15 cellular contexts compared by ENCODE assay signal in genomic region chr12:131085125-131085815, GRCh38.
DNase-seq lines count a peak whose midpoint lies in the region; ATAC-seq and TF ChIP-seq lines count a peak whose summit lies in the region.
"Had no signal": no experiment of that assay in that cellular context is flagged by ENCODE, and none has a peak within 500 bp of the region (broad histone marks: within the 10 kb centered on the region; RNA-seq: fewer than 3 reads in every experiment).

No MANE protein-coding gene starts in this region.

- no peak overlapping the region for H3K4me3 Mint-ChIP-seq in activated CD8-positive, alpha-beta memory T cell treated with anti-CD3 and anti-CD28 coated beads, Interleukin-2, amount 10 ng/mL, durations not matched to agents 7 days and 5 days
- H3K4me3 Mint-ChIP-seq in progenitor cell of endocrine pancreas (ENCODE audit: low read depth), result no peak overlapping the region
- no peak overlapping the region for H3K4me3 Mint-ChIP-seq in activated CD4-positive, alpha-beta T cell treated with anti-CD3 and anti-CD28 coated beads for 36 hours
- H3K4me3 Mint-ChIP-seq: activated T-cell treated with anti-CD3 and anti-CD28 coated beads, Interleukin-2, amount 50 U/mL, for 72 hours; CD4-positive, alpha-beta T cell; immature natural killer cell; naive thymus-derived CD8-positive, alpha-beta T cell had no signal

- peaks cover 4% of the 10 kb centered on the region for H3K27me3 Mint-ChIP-seq in activated CD8-positive, alpha-beta memory T cell treated with anti-CD3 and anti-CD28 coated beads, Interleukin-2, amount 10 ng/mL, durations not matched to agents 7 days and 5 days
- peaks cover 5% of the 10 kb centered on the region for H3K27me3 Mint-ChIP-seq in progenitor cell of endocrine pancreas
- H3K27me3 Mint-ChIP-seq in activated CD4-positive, alpha-beta T cell treated with anti-CD3 and anti-CD28 coated beads for 36 hours, result peaks cover 8% of the 10 kb centered on the region

- peaks cover 86% of the 10 kb centered on the region for H3K36me3 ChIP-seq in right atrium auricular region
- H3K36me3 ChIP-seq: thyroid gland had no signal

- H3K36me3 Mint-ChIP-seq in activated CD8-positive, alpha-beta memory T cell treated with anti-CD3 and anti-CD28 coated beads, Interleukin-2, amount 10 ng/mL, durations not matched to agents 7 days and 5 days, result no peaks in the 10 kb centered on the region
- no peaks in the 10 kb centered on the region for H3K36me3 Mint-ChIP-seq in progenitor cell of endocrine pancreas (ENCODE audit: insufficient read depth)
- no peaks in the 10 kb centered on the region for H3K36me3 Mint-ChIP-seq in activated CD4-positive, alpha-beta T cell treated with anti-CD3 and anti-CD28 coated beads for 36 hours (ENCODE audit: low read depth)
- H3K36me3 Mint-ChIP-seq: immature natural killer cell; naive thymus-derived CD8-positive, alpha-beta T cell had no signal

- no peaks in the 10 kb centered on the region for H3K4me1 Mint-ChIP-seq in activated CD8-positive, alpha-beta memory T cell treated with anti-CD3 and anti-CD28 coated beads, Interleukin-2, amount 10 ng/mL, durations not matched to agents 7 days and 5 days
- no peaks in the 10 kb centered on the region for H3K4me1 Mint-ChIP-seq in progenitor cell of endocrine pancreas (ENCODE audit: low read depth)
- H3K4me1 Mint-ChIP-seq in activated CD4-positive, alpha-beta T cell treated with anti-CD3 and anti-CD28 coated beads for 36 hours, result no peaks in the 10 kb centered on the region
- H3K4me1 Mint-ChIP-seq: immature natural killer cell; naive thymus-derived CD8-positive, alpha-beta T cell had no signal

- no peaks in the 10 kb centered on the region for H3K27me3 ChIP-seq in right atrium auricular region
- H3K27me3 ChIP-seq: thyroid gland had no signal

- H3K27ac Mint-ChIP-seq in activated CD8-positive, alpha-beta memory T cell treated with anti-CD3 and anti-CD28 coated beads, Interleukin-2, amount 10 ng/mL, durations not matched to agents 7 days and 5 days, result no peak overlapping the region
- no peak overlapping the region for H3K27ac Mint-ChIP-seq in progenitor cell of endocrine pancreas
- no peak overlapping the region for H3K27ac Mint-ChIP-seq in activated CD4-positive, alpha-beta T cell treated with anti-CD3 and anti-CD28 coated beads for 36 hours
- H3K27ac Mint-ChIP-seq: CD4-positive, alpha-beta T cell; immature natural killer cell had no signal

- POLR2A ChIA-PET in activated CD4-positive, alpha-beta T cell treated with anti-CD3 and anti-CD28 coated beads for 36 hours (lab: Charles Lee), result no interaction called here

- DNase-seq in D341Med (ENCODE audit: low spot score) (peak; percentile 14), right atrium auricular region (ENCODE audit: low spot score) (peak; percentile 43), progenitor cell of endocrine pancreas (ENCODE audit: low spot score, unreplicated experiment) (peak; percentile 2), RPMI8226 (no peak), cerebellar cortex (ENCODE audit: low spot score) (no peak)
- peak; percentile 25 for DNase-seq in activated CD8-positive, alpha-beta memory T cell treated with anti-CD3 and anti-CD28 coated beads, Interleukin-2, amount 10 ng/mL, durations not matched to agents 7 days and 5 days
- no peak for DNase-seq in activated CD4-positive, alpha-beta T cell treated with anti-CD3 and anti-CD28 coated beads for 36 hours
- DNase-seq: activated CD4-positive, alpha-beta T cell treated with anti-CD3 and anti-CD28 coated beads, Interleukin-2, amount 50 U/mL, for 1 hour; activated T-cell treated with anti-CD3 and anti-CD28 coated beads, Interleukin-2, amount 50 U/mL, for 72 hours; effector CD8-positive, alpha-beta T cell; immature natural killer cell had no signal

- CTCF ChIA-PET in activated CD8-positive, alpha-beta memory T cell treated with anti-CD3 and anti-CD28 coated beads, Interleukin-2, amount 10 ng/mL, durations not matched to agents 7 days and 5 days (lab: Charles Lee), result no interaction called here
- CTCF ChIA-PET in activated CD4-positive, alpha-beta T cell treated with anti-CD3 and anti-CD28 coated beads for 36 hours (lab: Charles Lee), result no interaction called here

- H3K9me3 Mint-ChIP-seq in activated CD8-positive, alpha-beta memory T cell treated with anti-CD3 and anti-CD28 coated beads, Interleukin-2, amount 10 ng/mL, durations not matched to agents 7 days and 5 days (ENCODE audit: low read depth), result no peaks in the 10 kb centered on the region
- H3K9me3 Mint-ChIP-seq in progenitor cell of endocrine pancreas (ENCODE audit: low read depth), result no peaks in the 10 kb centered on the region
- peaks cover 4% of the 10 kb centered on the region for H3K9me3 Mint-ChIP-seq in activated CD4-positive, alpha-beta T cell treated with anti-CD3 and anti-CD28 coated beads for 36 hours (ENCODE audit: low read depth)
- H3K9me3 Mint-ChIP-seq: activated T-cell treated with anti-CD3 and anti-CD28 coated beads, Interleukin-2, amount 50 U/mL, for 72 hours; immature natural killer cell; naive thymus-derived CD8-positive, alpha-beta T cell had no signal

- H3K4me3 ChIP-seq in right atrium auricular region, result no peak overlapping the region
- H3K4me3 ChIP-seq: thyroid gland had no signal

- H3K4me1 ChIP-seq in right atrium auricular region, result peaks cover 0 to 6% of the 10 kb centered on the region in 2 donors
- H3K4me1 ChIP-seq: thyroid gland had no signal

- no peak for ATAC-seq in activated CD8-positive, alpha-beta memory T cell treated with anti-CD3 and anti-CD28 coated beads, Interleukin-2, amount 10 ng/mL, durations not matched to agents 7 days and 5 days
- no peak for ATAC-seq in activated CD4-positive, alpha-beta T cell treated with anti-CD3 and anti-CD28 coated beads for 36 hours
- ATAC-seq in GM19467 (IDR thresholded peaks at IDR 0.05; ENCODE audit: unreplicated experiment), result no peak
- ATAC-seq: activated T-cell treated with anti-CD3 and anti-CD28 coated beads, Interleukin-2, amount 50 U/mL, for 72 hours; naive thymus-derived CD8-positive, alpha-beta T cell had no signal

- H3K27ac ChIP-seq in right atrium auricular region, result no peak overlapping the region
- H3K27ac ChIP-seq: thyroid gland had no signal

- no peak for TF ChIP-seq CTCF in right atrium auricular region (IDR thresholded peaks at IDR 0.05)
- TF ChIP-seq CTCF in progenitor cell of endocrine pancreas (IDR thresholded peaks at IDR 0.05; ENCODE audit: unreplicated experiment), result no peak

- H3K9me3 ChIP-seq in right atrium auricular region, result no peaks in the 10 kb centered on the region
- H3K9me3 ChIP-seq: thyroid gland had no signal

- intact Hi-C loops in activated CD4-positive, alpha-beta T cell treated with anti-CD3 and anti-CD28 coated beads for 36 hours (cut with DNase I, micrococcal nuclease), result no loop called here

Comparison
In these comparisons a context has a peak if more than half of its experiments do, and no peak if none do; other contexts are left out.
1. DNase-seq: peak in D341Med (single experiment), activated CD8-positive, alpha-beta memory T cell treated with anti-CD3 and anti-CD28 coated beads, Interleukin-2, amount 10 ng/mL, durations not matched to agents 7 days and 5 days (single experiment), right atrium auricular region (single experiment) and progenitor cell of endocrine pancreas (single experiment); none in RPMI8226 (single experiment), activated CD4-positive, alpha-beta T cell treated with anti-CD3 and anti-CD28 coated beads for 36 hours (single experiment) and cerebellar cortex (single experiment).